ENCODE assay signal across 22 cellular contexts in the genomic region with DNA sequence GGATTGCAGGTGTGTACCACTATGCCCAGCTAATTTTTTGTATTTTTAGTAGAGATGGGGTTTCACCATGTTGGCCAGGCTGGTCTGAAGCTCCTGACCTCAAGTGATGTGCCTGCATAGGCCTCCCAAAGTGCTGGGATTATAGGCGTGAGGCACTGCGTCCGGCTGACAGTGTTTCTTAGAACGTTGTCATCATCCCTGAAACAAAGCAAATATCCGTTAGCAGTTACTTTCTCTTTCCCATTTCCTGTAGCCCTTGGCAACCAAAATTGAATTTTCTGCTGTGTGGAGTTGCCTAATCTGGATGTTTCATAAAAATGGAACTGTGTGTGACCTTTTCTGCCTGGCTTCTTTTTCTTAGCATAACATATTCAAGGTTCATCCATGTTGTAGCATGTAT. TPM values are rescaled to one million over a fixed set of nuclear protein-coding genes. Genes with fewer than 3 reads are reported as not detected.
DNase-seq lines count a peak whose midpoint lies in the region; ATAC-seq, FAIRE-seq and TF ChIP-seq lines count a peak whose summit lies in the region.
"Had no signal": no experiment of that assay in that cellular context is flagged by ENCODE, and none has a peak within 500 bp of the region (broad histone marks: within the 10 kb centered on the region; RNA-seq: fewer than 3 reads in every experiment).

No MANE protein-coding gene starts in this region.

- CTCF ChIA-PET in HEK293T (lab: Yijun Ruan, JAX): no interaction called here

- 41 to 52% (median 42%) methylated on average over 5 of the region's 5 CpGs for WGBS in adrenal gland, 4 donors
- 71 to 76% methylated on average over 5 of the region's 5 CpGs for WGBS in pancreas, 2 donors

- no peak for FAIRE-seq in pancreas (lab: Jason Lieb, UNC)
- FAIRE-seq: RCC 7860 had no signal

- H3K27ac ChIP-seq in ACC112 (ENCODE audit: low read depth, low read length) (peak overlapping the region; percentile 64), adrenal gland (peak overlapping the region in 4 of 5 donors; percentile 28 to 87 (median 61)), pancreas (peak overlapping the region in 1 of 4 donors; percentile 15)

- TF ChIP-seq CTCF in adrenal gland (IDR thresholded peaks at IDR 0.05) (no peak), fibroblast of villous mesenchyme (IDR thresholded peaks at IDR 0.05; ENCODE audit: insufficient read depth, low read depth, low read length) (no peak), pancreas (IDR thresholded peaks at IDR 0.05) (no peak)

- intact Hi-C loops in adrenal gland (cut with DNase I): no loop called here
- intact Hi-C loops in pancreas (cut with DNase I): no loop called here
- intact Hi-C loops in left colon (cut with DNase I, micrococcal nuclease): no loop called here

- H3K4me1 ChIP-seq in ACC112 (ENCODE audit: control insufficient read depth, insufficient read depth, low read length, unreplicated experiment) (peaks cover 10% of the 10 kb centered on the region), adrenal gland (replicated peaks in 1 of 2) (peaks cover 3 to 7% of the 10 kb centered on the region in 2 donors), pancreas (no peaks in the 10 kb centered on the region)
- H3K4me1 ChIP-seq: breast epithelium, transverse colon had no signal

- POLR2A ChIA-PET in HEK293T (lab: Yijun Ruan, JAX): no interaction called here

- H3K9me3 ChIP-seq in adrenal gland (replicated peaks in 1 of 3) (no peaks in the 10 kb centered on the region), pancreas (no peaks in the 10 kb centered on the region)
- H3K9me3 ChIP-seq: breast epithelium, SK-N-SH, transverse colon had no signal

- no peaks in the 10 kb centered on the region for H3K79me2 ChIP-seq in ACC112 (ENCODE audit: control insufficient read depth, insufficient read depth, low read length, unreplicated experiment)

- no peaks in the 10 kb centered on the region for H3K27me3 ChIP-seq in ACC112 (ENCODE audit: insufficient read depth, low read length)
- H3K27me3 ChIP-seq in adrenal gland: no peaks in the 10 kb centered on the region
- no peaks in the 10 kb centered on the region for H3K27me3 ChIP-seq in pancreas
- H3K27me3 ChIP-seq: breast epithelium, transverse colon had no signal

- H3K36me3 ChIP-seq in ACC112 (ENCODE audit: insufficient read depth, low read length) (peaks cover 45% of the 10 kb centered on the region), adrenal gland (replicated peaks in 1 of 2) (peaks cover 0 to 13% of the 10 kb centered on the region in 2 donors), pancreas (peaks cover 0 to 29% (median 8%) of the 10 kb centered on the region in 3 donors)
- H3K36me3 ChIP-seq: breast epithelium had no signal

- TF ChIP-seq POLR2A in adrenal gland (IDR thresholded peaks at IDR 0.05): no peak

- H3K4me3 ChIP-seq in ACC112 (ENCODE audit: low read depth, low read length): no peak overlapping the region
- H3K4me3 ChIP-seq in adrenal gland: peak overlapping the region in 1 of 4 donors; percentile 10
- H3K4me3 ChIP-seq in fibroblast of villous mesenchyme (ENCODE audit: low read depth, low read length): no peak overlapping the region
- H3K4me3 ChIP-seq in pancreas: no peak overlapping the region
- H3K4me3 ChIP-seq: breast epithelium, transverse colon had no signal

- no peak overlapping the region for H2AFZ ChIP-seq in ACC112 (ENCODE audit: low read length, unreplicated experiment)

- peak in 5 of 7 donors; percentile 18 to 66 (median 35) for DNase-seq in adrenal gland
- DNase-seq in fibroblast of villous mesenchyme (ENCODE audit: low read depth): peak; percentile 44
- no peak for DNase-seq in pancreas
- DNase-seq in UCSD-AML1 (lab: John Stamatoyannopoulos, UW; ENCODE audit: unreplicated experiment): no peak
- DNase-seq in HEK293T (ENCODE audit: extremely low spot score): no peak
- DNase-seq in left colon: no peak
- DNase-seq: activated CD4-positive, alpha-beta T cell treated with anti-CD3 and anti-CD28 coated beads for 1 hour; activated naive CD8-positive, alpha-beta T cell treated with anti-CD3 and anti-CD28 coated beads for 36 hours; CD4-positive, CD25-positive, alpha-beta regulatory T cell; Kasumi-1; NCI-H1417; NCI-H2171 treated with DMSO at 0.1 percent for 48 hours; NCI-H774; SK-N-SH; stimulated activated CD4-positive, alpha-beta T cell treated with anti-CD3 and anti-CD28 coated beads, Interleukin-15, amount 100 ng/mL, for 24 hours; T1000; transverse colon had no signal

- ATAC-seq in pancreas: peak in 3 of 4 donors; percentile 33 to 86 (median 66)
- no peak for ATAC-seq in HG02678 (IDR thresholded peaks at IDR 0.05; ENCODE audit: unreplicated experiment)
- no peak for ATAC-seq in left colon
- ATAC-seq: stimulated activated memory B cell treated with anti-CD40 and anti-IgM and Interleukin-4, amounts not matched to agents 10 μg/mL and 1 μg/mL and 100 μg/mL, for 72 hours had no signal

TF ChIP-seq in HEK293T, 16 proteins besides CTCF, POLR2A, EP300 and RAD21:
- no peak for TF ChIP-seq ZNF384 (IDR thresholded peaks at IDR 0.05)
- TF ChIP-seq CTBP1 (IDR thresholded peaks at IDR 0.05; ENCODE audit: borderline replicate concordance): no peak
- no peak for TF ChIP-seq TARDBP (IDR thresholded peaks at IDR 0.05)
- no peak for TF ChIP-seq ARNT (IDR thresholded peaks at IDR 0.05)
- no peak for TF ChIP-seq LEF1 (IDR thresholded peaks at IDR 0.05; ENCODE audit: borderline replicate concordance)
- no peak for TF ChIP-seq NFRKB (IDR thresholded peaks at IDR 0.05)

RNA-seq across cellular contexts. Expression of a gene that starts 22.4 kb away (rescaled TPM):
- total RNA-seq in adrenal gland (10 to 100 TPM; 12.5 to 34.9 (median 26.6) TPM), fibroblast of villous mesenchyme (13.2 and 16.8 TPM in 2 replicates), pancreas (10 to 100 TPM; 16.6 to 32.1 (median 20.3) TPM), left colon (10 to 100 TPM; 28.2 to 32.9 TPM)
- polyA plus RNA-seq in adrenal gland (10 to 100 TPM; 12.3 to 26.6 (median 12.4) TPM), pancreas (10 to 100 TPM in 1 of 2 donors, 1 to 10 TPM in 1; 9.7 to 15.7 TPM)

RNA-seq across cellular contexts. Expression of a gene that starts 56.4 kb away (rescaled TPM):
- total RNA-seq in adrenal gland (10 to 100 TPM in 5 of 8 donors, 1 to 10 TPM in 3; 5.3 to 20.3 (median 11.5) TPM), fibroblast of villous mesenchyme (11.3 and 12.5 TPM in 2 replicates), pancreas (1 to 10 TPM; 2.9 to 5.2 (median 3.9) TPM), left colon (1 to 10 TPM; 2.7 to 5.0 TPM)
- polyA plus RNA-seq in adrenal gland (10 to 100 TPM in 1 of 3 donors, 1 to 10 TPM in 2; 5.0 to 26.8 (median 9.4) TPM), pancreas (1 to 10 TPM; 3.6 to 7.8 TPM)

Comparison
In these comparisons a context has a peak if more than half of its experiments do, and no peak if none do; other contexts are left out.
1. DNase-seq: peak in adrenal gland (5 of 7) and fibroblast of villous mesenchyme (single experiment); none in pancreas (0 of 6), UCSD-AML1 (single experiment), HEK293T (single experiment) and left colon (0 of 2).
2. ATAC-seq: peak in pancreas (3 of 4); none in HG02678 (single experiment) and left colon (single experiment).